In the genomic region with DNA sequence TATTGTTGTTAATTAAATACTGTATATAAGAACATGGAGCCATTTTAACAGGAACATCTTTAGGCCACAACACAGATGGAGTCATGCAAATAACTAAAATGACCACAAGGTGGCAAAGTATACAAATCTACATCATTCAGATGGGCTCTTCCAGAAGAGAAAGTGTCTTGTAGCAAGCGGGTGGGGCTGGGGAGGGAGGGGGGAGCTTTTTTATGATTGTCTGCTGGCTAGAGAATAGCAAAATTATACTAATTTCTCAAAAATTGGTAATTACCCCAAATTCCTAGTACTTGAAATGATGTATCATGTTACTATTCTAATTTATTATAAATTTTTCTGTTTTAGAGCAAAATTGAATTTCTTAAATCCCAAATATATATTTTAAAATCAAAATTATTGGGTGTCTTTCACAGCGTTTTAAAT, we compare ENCODE assay signal across 8 cellular contexts.
DNase-seq lines count a peak whose midpoint lies in the region; ATAC-seq and TF ChIP-seq lines count a peak whose summit lies in the region.

No MANE protein-coding gene starts in this region.

- H3K4me3 Mint-ChIP-seq in activated CD8-positive, alpha-beta memory T cell treated with anti-CD3 and anti-CD28 coated beads, Interleukin-2, amount 10 ng/mL, durations not matched to agents 7 days and 5 days: no peak overlapping the region

- no peaks in the 10 kb centered on the region for H3K36me3 Mint-ChIP-seq in activated CD8-positive, alpha-beta memory T cell treated with anti-CD3 and anti-CD28 coated beads, Interleukin-2, amount 10 ng/mL, durations not matched to agents 7 days and 5 days

- H3K27me3 Mint-ChIP-seq in activated CD8-positive, alpha-beta memory T cell treated with anti-CD3 and anti-CD28 coated beads, Interleukin-2, amount 10 ng/mL, durations not matched to agents 7 days and 5 days: no peaks in the 10 kb centered on the region

- H3K9me2 ChIP-seq in hepatocyte (replicated peaks; ENCODE audit: insufficient read depth): no peaks in the 10 kb centered on the region

- TF ChIP-seq CTCF in hepatocyte (IDR thresholded peaks at IDR 0.05; ENCODE audit: poor library complexity): peak; percentile 81
- peak in 5 of 7 experiments; percentile 31 to 72 (median 49) for TF ChIP-seq CTCF in stomach (IDR thresholded peaks at IDR 0.05)

- DNase-seq in AG08396 (ENCODE audit: low spot score): peak; percentile 41
- peak; percentile 87 for DNase-seq in NCI-H2171 treated with DMSO at 0.1 percent for 48 hours (lab: John Stamatoyannopoulos, UW)
- DNase-seq in amniotic epithelial cell (ENCODE audit: low read depth): peak; percentile 75
- peak; percentile 69 for DNase-seq in hepatocyte (ENCODE audit: low spot score)
- DNase-seq in stomach: no peak
- no peak for DNase-seq in activated CD8-positive, alpha-beta memory T cell treated with anti-CD3 and anti-CD28 coated beads, Interleukin-2, amount 10 ng/mL, durations not matched to agents 7 days and 5 days

- H3K9me3 ChIP-seq in hepatocyte (ENCODE audit: low read depth) (no peaks in the 10 kb centered on the region), stomach (no peaks in the 10 kb centered on the region)

- peaks cover 2% of the 10 kb centered on the region for H3K9me3 Mint-ChIP-seq in activated CD8-positive, alpha-beta memory T cell treated with anti-CD3 and anti-CD28 coated beads, Interleukin-2, amount 10 ng/mL, durations not matched to agents 7 days and 5 days (ENCODE audit: low read depth)

- H3K27ac Mint-ChIP-seq in activated CD8-positive, alpha-beta memory T cell treated with anti-CD3 and anti-CD28 coated beads, Interleukin-2, amount 10 ng/mL, durations not matched to agents 7 days and 5 days: no peak overlapping the region

- H3K4me2 ChIP-seq in hepatocyte: no peak overlapping the region

- intact Hi-C loops in stomach (cut with DNase I; ENCODE audit: low total_unique reads): loop anchor here (5.0 to 10.0 kb wide), 2 partner anchors 453 to 656 kb away; no protein-coding TSS in a partner anchor

- H3K4me1 ChIP-seq in hepatocyte (ENCODE audit: insufficient read depth) (no peaks in the 10 kb centered on the region), stomach (peaks cover 0 to 3% (median 0%) of the 10 kb centered on the region in 4 donors)

- H3K27me3 ChIP-seq in hepatocyte (no peaks in the 10 kb centered on the region), stomach (no peaks in the 10 kb centered on the region)

- CTCF ChIA-PET in activated CD8-positive, alpha-beta memory T cell treated with anti-CD3 and anti-CD28 coated beads, Interleukin-2, amount 10 ng/mL, durations not matched to agents 7 days and 5 days (lab: Charles Lee): no interaction called here

- H3K36me3 ChIP-seq in hepatocyte (replicated peaks; ENCODE audit: insufficient read depth, low read depth) (no peaks in the 10 kb centered on the region), stomach (no peaks in the 10 kb centered on the region)

- ATAC-seq in GM18873 (IDR thresholded peaks at IDR 0.05; ENCODE audit: low FRiP score, unreplicated experiment) (peak; percentile 64), HG03175 (IDR thresholded peaks at IDR 0.05; ENCODE audit: unreplicated experiment) (peak; percentile 87)
- no peak for ATAC-seq in activated CD8-positive, alpha-beta memory T cell treated with anti-CD3 and anti-CD28 coated beads, Interleukin-2, amount 10 ng/mL, durations not matched to agents 7 days and 5 days

- 17% methylated on average over 2 of the region's 2 CpGs for WGBS in hepatocyte (ENCODE audit: low lambda C conversion rate, missing lambda C conversion rate)
- WGBS in stomach, 5 donors: 28 to 36% (median 32%) methylated on average over 2 of the region's 2 CpGs

- no peak overlapping the region for H3K4me3 ChIP-seq in hepatocyte
- H3K4me3 ChIP-seq in stomach: no peak overlapping the region

- no peaks in the 10 kb centered on the region for H3K79me2 ChIP-seq in hepatocyte

- no peak overlapping the region for H2AFZ ChIP-seq in hepatocyte

- no peak overlapping the region for H3K27ac ChIP-seq in hepatocyte
- H3K27ac ChIP-seq in stomach: no peak overlapping the region

- TF ChIP-seq POLR2A in stomach (IDR thresholded peaks at IDR 0.05): no peak

- no peaks in the 10 kb centered on the region for H4K20me1 ChIP-seq in hepatocyte (ENCODE audit: insufficient read depth, poor library complexity, severe bottlenecking)

- no peak for TF ChIP-seq EP300 in stomach (IDR thresholded peaks at IDR 0.05)

- no peaks in the 10 kb centered on the region for H3K4me1 Mint-ChIP-seq in activated CD8-positive, alpha-beta memory T cell treated with anti-CD3 and anti-CD28 coated beads, Interleukin-2, amount 10 ng/mL, durations not matched to agents 7 days and 5 days

Comparison
In these comparisons a context has a peak if more than half of its experiments do, and no peak if none do; other contexts are left out.
1. DNase-seq: peak in AG08396 (single experiment), NCI-H2171 treated with DMSO at 0.1 percent for 48 hours (single experiment), amniotic epithelial cell (single experiment) and hepatocyte (single experiment); none in stomach (single experiment) and activated CD8-positive, alpha-beta memory T cell treated with anti-CD3 and anti-CD28 coated beads, Interleukin-2, amount 10 ng/mL, durations not matched to agents 7 days and 5 days (single experiment).